ENCODE assay signal across 1 cellular context in genomic region chr12:96258451-96258933, GRCh38.
TF ChIP-seq lines count a peak whose summit lies in the region.

No MANE protein-coding gene starts in this region.

TF ChIP-seq in HepG2, 621 proteins besides CTCF, POLR2A, EP300 and RAD21 (continued from another document):
- no peak for TF ChIP-seq BCLAF1 (IDR thresholded peaks at IDR 0.05)
- TF ChIP-seq CHD2 (IDR thresholded peaks at IDR 0.05; ENCODE audit: low read depth, low read length): no peak
- no peak for TF ChIP-seq ZFAT (CRISPR knock-in tag; conservative IDR thresholded peaks at IDR 0.05)
- TF ChIP-seq TGIF2 (CRISPR knock-in tag; IDR thresholded peaks at IDR 0.05): no peak
